In genomic region chr11:34588701-34589100, GRCh38 we compare ENCODE assay signal across 21 cellular contexts. TPM values are rescaled to one million over a fixed set of nuclear protein-coding genes. Genes with fewer than 3 reads are reported as not detected.
"Had no signal": no experiment of that assay in that cellular context is flagged by ENCODE, and none has a peak within 500 bp of the region (broad histone marks: within the 10 kb centered on the region; RNA-seq: fewer than 3 reads in every experiment).

No MANE protein-coding gene starts in this region.

- H3K27ac ChIP-seq: Peyer's patch had no signal

- H3K4me2 ChIP-seq: SK-N-SH had no signal

- H3K9me3 ChIP-seq: Peyer's patch had no signal

- H3K4me3 Mint-ChIP-seq: T-cell had no signal

- H3K27me3 ChIP-seq: Peyer's patch had no signal

- ATAC-seq: PC-3, T-cell had no signal

- H3K27ac Mint-ChIP-seq: T-cell had no signal

- H3K36me3 Mint-ChIP-seq: T-cell had no signal

- H3K36me3 ChIP-seq: Peyer's patch had no signal

- DNase-seq: KBM-7, NCI-H1092, NCI-H1105 treated with DMSO at 0.1 percent for 48 hours, NCI-H1417 treated with DMSO at 0.1 percent for 48 hours, NCI-H146, NCI-H1694 treated with DMSO at 0.1 percent for 48 hours, NCI-H1930, NCI-H2081, NCI-H2107, NCI-H2227 treated with DMSO at 0.1 percent for 48 hours, NCI-H526 treated with DMSO at 0.1 percent for 48 hours, NCI-H748 treated with DMSO at 0.1 percent for 48 hours, PC-3, Peyer's patch, Right ventricle myocardium superior, RPMI8226, SK-N-SH, SW 1271, T-cell had no signal

- H3K9ac ChIP-seq: SK-N-SH had no signal

- H3K4me3 ChIP-seq: Peyer's patch had no signal

RNA-seq across cellular contexts. Expression of gene EHF, which starts 32.2 kb away (rescaled TPM):
- total RNA-seq: LHCN-M2, OCI-LY7 had no signal
- polyA plus RNA-seq: SK-N-SH had no signal
